16 cellular contexts compared by ENCODE assay signal in the genomic region with DNA sequence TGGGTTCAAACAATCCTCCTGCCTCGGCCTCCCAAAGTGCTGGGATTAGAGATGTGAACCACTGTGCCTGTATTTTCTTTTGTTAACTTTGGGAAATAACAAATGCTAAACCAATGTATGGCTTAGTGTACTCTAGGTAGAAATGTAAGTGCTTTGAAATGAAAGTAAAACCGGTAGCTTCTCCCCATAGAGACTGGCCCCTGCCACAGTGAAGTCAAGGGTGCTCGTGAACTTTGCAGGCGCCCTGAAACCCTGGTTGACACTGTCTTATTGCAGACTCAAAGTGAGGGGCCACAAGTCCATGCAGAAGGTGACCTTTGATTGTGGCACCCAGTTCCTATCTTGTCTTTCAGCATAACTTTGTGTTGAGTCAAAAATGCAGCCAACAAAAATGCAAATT.
"Had no signal": no experiment of that assay in that cellular context is flagged by ENCODE, and none has a peak within 500 bp of the region (broad histone marks: within the 10 kb centered on the region; RNA-seq: fewer than 3 reads in every experiment).

No MANE protein-coding gene starts in this region.

- H3K4me1 Mint-ChIP-seq: activated B cell treated with CpG ODN at 0.5 μM for 24 hours had no signal

- H3K27me3 ChIP-seq: tibial nerve had no signal

- H3K36me3 ChIP-seq: lower lobe of right lung, tibial nerve had no signal

- H3K9me3 Mint-ChIP-seq: activated B cell treated with CpG ODN at 0.5 μM for 24 hours; activated CD4-positive, alpha-beta T cell treated with anti-CD3 and anti-CD28 coated beads, Interleukin-2, amount 10 ng/mL, durations not matched to agents 24 days and 14 days; activated naive CD4-positive, alpha-beta T cell treated with anti-CD3 and anti-CD28 coated beads, Interleukin-2, amount 50 U/mL, for 72 hours; activated T-cell treated with anti-CD3 and anti-CD28 coated beads, Interleukin-2, amount 50 U/mL, for 4 hours had no signal

- H3K4me3 ChIP-seq: lower lobe of right lung, tibial nerve had no signal

- H3K27me3 Mint-ChIP-seq: activated B cell treated with CpG ODN at 0.5 μM for 24 hours had no signal

- H3K27ac Mint-ChIP-seq: activated B cell treated with CpG ODN at 0.5 μM for 24 hours; activated CD4-positive, alpha-beta T cell treated with anti-CD3 and anti-CD28 coated beads, Interleukin-2, amount 10 ng/mL, durations not matched to agents 24 days and 14 days had no signal

- H3K4me3 Mint-ChIP-seq: activated B cell treated with CpG ODN at 0.5 μM for 24 hours; activated CD4-positive, alpha-beta T cell treated with anti-CD3 and anti-CD28 coated beads, Interleukin-2, amount 10 ng/mL, durations not matched to agents 24 days and 14 days; activated T-cell treated with anti-CD3 and anti-CD28 coated beads, Interleukin-2, amount 50 U/mL, for 4 hours; brain had no signal

- H3K36me3 Mint-ChIP-seq: activated naive CD4-positive, alpha-beta T cell treated with anti-CD3 and anti-CD28 coated beads, Interleukin-2, amount 50 U/mL, for 72 hours; brain had no signal

- H3K27ac ChIP-seq: lower lobe of right lung, tibial nerve had no signal

- ATAC-seq: activated naive CD4-positive, alpha-beta T cell treated with anti-CD3 and anti-CD28 coated beads, Interleukin-2, amount 50 U/mL, for 72 hours; activated T-cell treated with anti-CD3 and anti-CD28 coated beads, Interleukin-2, amount 50 U/mL, for 4 hours; left cardiac atrium; lower lobe of right lung had no signal

- DNase-seq: activated B cell treated with CpG ODN at 0.5 μM for 24 hours; activated CD4-positive, alpha-beta T cell treated with anti-CD3 and anti-CD28 coated beads, Interleukin-2, amount 10 ng/mL, durations not matched to agents 24 days and 14 days; activated effector memory CD4-positive, alpha-beta T cell treated with anti-CD3 and anti-CD28 coated beads, Interleukin-2, amount 50 U/mL, for 16 hours; activated T-cell treated with anti-CD3 and anti-CD28 coated beads, Interleukin-2, amount 50 U/mL, for 4 hours; amniotic stem cell; cerebellar nuclear complex; foreskin fibroblast; left cardiac atrium; lower lobe of right lung; midbrain; posterior cingulate gyrus; small intestine; T-helper 2 cell had no signal

- H3K4me1 ChIP-seq: lower lobe of right lung had no signal

- H3K9me3 ChIP-seq: lower lobe of right lung, tibial nerve had no signal
